ENCODE assay signal across 8 cellular contexts in genomic region chr17:20009052-20009301, GRCh38. TPM values are rescaled to one million over a fixed set of nuclear protein-coding genes. Genes with fewer than 3 reads are reported as not detected.
DNase-seq lines count a peak whose midpoint lies in the region; ATAC-seq and TF ChIP-seq lines count a peak whose summit lies in the region.

No MANE protein-coding gene starts in this region.

- no peaks in the 10 kb centered on the region for H3K9me2 ChIP-seq in PC-9 (ENCODE audit: insufficient read depth)

- peaks cover 16% of the 10 kb centered on the region for H3K4me1 ChIP-seq in PC-9 (replicated peaks; ENCODE audit: insufficient read depth)

- H3K27ac ChIP-seq in PC-9 = no peak overlapping the region

- peak; percentile 87 for TF ChIP-seq CTCF in PC-9 (conservative IDR thresholded peaks at IDR 0.05)
- peak; percentile 80 for TF ChIP-seq CTCF in epithelial cell of proximal tubule (conservative IDR thresholded peaks at IDR 0.05; ENCODE audit: low read depth, low read length)

- H3K9me3 ChIP-seq in PC-9 (ENCODE audit: insufficient read depth, low read depth) = no peaks in the 10 kb centered on the region

- POLR2A ChIA-PET in PC-9 (lab: Charles Lee; ENCODE audit: unreplicated experiment) = interaction anchor here (0.6 kb wide), 1 partner anchor 899 kb away, joined by 6 read pairs; no protein-coding TSS in a partner anchor

- peak overlapping the region; percentile 80 for H3K4me3 ChIP-seq in PC-9
- H3K4me3 ChIP-seq in epithelial cell of proximal tubule (ENCODE audit: low read depth, low read length) = peak overlapping the region; percentile 80

- no peak for DNase-seq in PC-9
- no peak for DNase-seq in epithelial cell of proximal tubule (ENCODE audit: low read depth)
- DNase-seq in occipital lobe (lab: John Stamatoyannopoulos, UW) = peak; percentile 68
- DNase-seq in NCI-H1105 treated with DMSO at 0.1 percent for 48 hours (lab: John Stamatoyannopoulos, UW) = no peak
- no peak for DNase-seq in NCI-H1092 treated with DMSO at 0.1 percent for 48 hours (lab: John Stamatoyannopoulos, UW)
- DNase-seq in NCI-H446 treated with DMSO at 0.1 percent for 48 hours (lab: John Stamatoyannopoulos, UW) = no peak

- intact Hi-C loops in PC-9 (cut with micrococcal nuclease; ENCODE audit: unreplicated experiment) = loop anchor here (1.0 to 2.0 kb wide), 3 partner anchors 78 to 107 kb away; no protein-coding TSS in a partner anchor

- no peaks in the 10 kb centered on the region for H3K79me2 ChIP-seq in PC-9 (ENCODE audit: low read depth)

- CTCF ChIA-PET in PC-9 (lab: Charles Lee) = interaction anchor here (0.5 to 1.0 kb wide), 4 partner anchors 16 to 74 kb away, joined by 3 to 4 read pairs (median 4); no protein-coding TSS in a partner anchor

- no peaks in the 10 kb centered on the region for H4K20me1 ChIP-seq in PC-9 (ENCODE audit: insufficient read depth)

- ATAC-seq in GM19025 (IDR thresholded peaks at IDR 0.05; ENCODE audit: low read depth, unreplicated experiment) (peak; percentile 12), GM19351 (IDR thresholded peaks at IDR 0.05; ENCODE audit: unreplicated experiment) (no peak)

- H3K27me3 ChIP-seq in PC-9 (ENCODE audit: insufficient read depth, low read depth) = no peaks in the 10 kb centered on the region

- peak overlapping the region; percentile 100 for H3K4me2 ChIP-seq in PC-9

- no TSS peak for BruUV-seq in PC-9 (replicated peaks; lab: Mats Ljungman, UMichigan)

- peak overlapping the region; percentile 100 for H2AFZ ChIP-seq in PC-9

- H3F3A ChIP-seq in PC-9 (ENCODE audit: insufficient read depth, low read depth) = peaks cover 10% of the 10 kb centered on the region; the same call in 1 of the 2 replicates

- H3K36me3 ChIP-seq in PC-9 (ENCODE audit: low read depth) = no peaks in the 10 kb centered on the region

RNA-seq across cellular contexts. Expression of gene SPECC1, which starts 0.2 kb away (rescaled TPM):
- total RNA-seq in PC-9 (2021) (128 and 152 TPM in 2 replicates), epithelial cell of proximal tubule (39.3 and 47.0 TPM in 2 replicates), occipital lobe (49.1 TPM)

RNA-seq across cellular contexts. Expression of gene AKAP10, which starts 31.3 kb away (rescaled TPM):
- 52.7 and 56.9 TPM in 2 replicates for total RNA-seq in PC-9 (2021)
- 11.3 and 14.3 TPM in 2 replicates for total RNA-seq in epithelial cell of proximal tubule
- total RNA-seq in occipital lobe = 43.4 TPM
